Comparison of ENCODE assay signal across 18 cellular contexts in genomic region chr10:3395041-3395440, GRCh38.
"Had no signal": no experiment of that assay in that cellular context is flagged by ENCODE, and none has a peak within 500 bp of the region (broad histone marks: within the 10 kb centered on the region; RNA-seq: fewer than 3 reads in every experiment).

No MANE protein-coding gene starts in this region.

- H3K4me2 ChIP-seq: smooth muscle cell had no signal

- DNase-seq: activated CD4-positive, alpha-beta T cell treated with anti-CD3 and anti-CD28 coated beads for 1 hour; activated T-cell treated with anti-CD3 and anti-CD28 coated beads, Interleukin-2, amount 50 U/mL, for 1 hour; colonic mucosa; esophagus squamous epithelium; gastrocnemius medialis; hippocampal formation; kidney glomerular epithelial cell; left ventricle myocardium superior; mammary epithelial cell; midbrain; nephron progenitor cell; right lobe of liver; stimulated activated CD4-positive, alpha-beta T cell treated with anti-CD3 and anti-CD28 coated beads, Interleukin-15, amount 100 ng/mL, for 24 hours; stomach had no signal

- H3K4me3 ChIP-seq: colonic mucosa, esophagus squamous epithelium, gastrocnemius medialis, right lobe of liver, smooth muscle cell, stomach, suprapubic skin, tibial nerve had no signal

- H3K27ac ChIP-seq: colonic mucosa, esophagus squamous epithelium, gastrocnemius medialis, parathyroid adenoma, right lobe of liver, stomach, suprapubic skin, tibial nerve had no signal

- H3K27me3 ChIP-seq: colonic mucosa, esophagus squamous epithelium, right lobe of liver, stomach, suprapubic skin, tibial nerve had no signal

- H3K9me3 ChIP-seq: colonic mucosa, right lobe of liver, stomach, suprapubic skin had no signal

- H3K9ac ChIP-seq: parathyroid adenoma had no signal

- H3K36me3 ChIP-seq: colonic mucosa, esophagus squamous epithelium, gastrocnemius medialis, right lobe of liver, stomach, suprapubic skin, tibial nerve had no signal

- H3K4me1 ChIP-seq: colonic mucosa, gastrocnemius medialis, parathyroid adenoma, right lobe of liver had no signal
